Comparison of ENCODE assay signal across 10 cellular contexts in genomic region chr3:186976802-186977201, GRCh38. TPM values are rescaled to one million over a fixed set of nuclear protein-coding genes. Genes with fewer than 3 reads are reported as not detected.
DNase-seq lines count a peak whose midpoint lies in the region; TF ChIP-seq lines count a peak whose summit lies in the region.
"Had no signal": no experiment of that assay in that cellular context is flagged by ENCODE, and none has a peak within 500 bp of the region (broad histone marks: within the 10 kb centered on the region; RNA-seq: fewer than 3 reads in every experiment).

No MANE protein-coding gene starts in this region.

- POLR2A ChIA-PET in OCI-LY7 (lab: Charles Lee) = no interaction called here

- TF ChIP-seq CTCF in esophagus squamous epithelium (IDR thresholded peaks at IDR 0.05) (no peak), neural crest cell (conservative IDR thresholded peaks at IDR 0.05) (no peak), transverse colon (IDR thresholded peaks at IDR 0.05) (no peak), OCI-LY7 (conservative IDR thresholded peaks at IDR 0.05; ENCODE audit: low read length) (no peak)

- TF ChIP-seq POLR2A in esophagus squamous epithelium (IDR thresholded peaks at IDR 0.05) = no peak
- no peak for TF ChIP-seq POLR2A in transverse colon (IDR thresholded peaks at IDR 0.05)

- H3K4me2 ChIP-seq in OCI-LY7 (ENCODE audit: low read length) = no peak overlapping the region
- H3K4me2 ChIP-seq: A549 had no signal

- H3K4me3 Mint-ChIP-seq in neural crest cell = no peak overlapping the region

- intact Hi-C loops in esophagus squamous epithelium (cut with DNase I) (no loop called here), transverse colon (cut with DNase I; ENCODE audit: low total_unique reads) (no loop called here), OCI-LY7 (cut with micrococcal nuclease; ENCODE audit: unreplicated experiment) (no loop called here)

- H3K27ac ChIP-seq in esophagus squamous epithelium = peak overlapping the region; percentile 52 to 84 (median 73)
- H3K27ac ChIP-seq in transverse colon = peak overlapping the region in 3 of 4 donors; percentile 34 to 44 (median 41)
- H3K27ac ChIP-seq in OCI-LY7 (ENCODE audit: low read depth, low read length, poor library complexity, severe bottlenecking) = no peak overlapping the region
- H3K27ac ChIP-seq: A549 had no signal

- H3K4me3 ChIP-seq in esophagus squamous epithelium (peak overlapping the region in 1 of 4 donors; percentile 30), transverse colon (no peak overlapping the region), OCI-LY7 (ENCODE audit: low read depth, low read length, poor library complexity, severe bottlenecking) (no peak overlapping the region)
- H3K4me3 ChIP-seq: A549 had no signal

- H3K27me3 ChIP-seq in esophagus squamous epithelium (no peaks in the 10 kb centered on the region), transverse colon (no peaks in the 10 kb centered on the region)

- H3K79me2 ChIP-seq in OCI-LY7 (ENCODE audit: insufficient read depth, low read depth, low read length) = no peaks in the 10 kb centered on the region

- in situ Hi-C loops in transverse colon (cut with MboI; ENCODE audit: low pct_ligation_motif_present in 1 of 4, low pct_unique_long_range_greater_than_20kb in 1 of 4, low sequenced_read_pairs in 3 of 4) = no loop called here

- DNase-seq in NCI-H2171 treated with DMSO at 0.1 percent for 48 hours (lab: John Stamatoyannopoulos, UW) = peak; percentile 40
- DNase-seq in NCI-H2171 (lab: John Stamatoyannopoulos, UW) = no peak
- no peak for DNase-seq in esophagus squamous epithelium (lab: John Stamatoyannopoulos, UW)
- DNase-seq in neural crest cell (ENCODE audit: low read depth, low spot score) = no peak
- no peak for DNase-seq in transverse colon
- DNase-seq in OCI-LY7 (ENCODE audit: low spot score) = no peak
- no peak for DNase-seq in NCI-H748 (lab: John Stamatoyannopoulos, UW; ENCODE audit: unreplicated experiment)
- no peak for DNase-seq in NCI-H748 treated with DMSO at 0.1 percent for 48 hours (lab: John Stamatoyannopoulos, UW)
- DNase-seq: T-helper 9 cell had no signal

- peaks cover 19% of the 10 kb centered on the region for H3K36me3 Mint-ChIP-seq in neural crest cell (ENCODE audit: low read depth)

- H3K36me3 ChIP-seq in esophagus squamous epithelium (no peaks in the 10 kb centered on the region), transverse colon (no peaks in the 10 kb centered on the region), OCI-LY7 (ENCODE audit: insufficient read depth, low read length) (peaks cover 94% of the 10 kb centered on the region)

- H3K27ac Mint-ChIP-seq in neural crest cell (ENCODE audit: unreplicated experiment) = peak overlapping the region; percentile 81

- BruUV-seq in OCI-LY7 (replicated peaks; lab: Mats Ljungman, UMichigan) = no TSS peak

- no peaks in the 10 kb centered on the region for H3K9me3 ChIP-seq in esophagus squamous epithelium
- H3K9me3 ChIP-seq in transverse colon = no peaks in the 10 kb centered on the region
- no peaks in the 10 kb centered on the region for H3K9me3 ChIP-seq in OCI-LY7 (ENCODE audit: low read length)
- H3K9me3 ChIP-seq: A549 had no signal

- H4K20me1 ChIP-seq in OCI-LY7 (ENCODE audit: insufficient read depth, low read length) = no peaks in the 10 kb centered on the region

- H2AFZ ChIP-seq in OCI-LY7 (ENCODE audit: low read length) = no peak overlapping the region

- no peaks in the 10 kb centered on the region for H3K9me2 ChIP-seq in OCI-LY7 (ENCODE audit: insufficient read depth, low read length)

- peaks cover 29% of the 10 kb centered on the region for H3K4me1 Mint-ChIP-seq in neural crest cell

- CTCF ChIA-PET in OCI-LY7 (lab: Charles Lee; ENCODE audit: unreplicated experiment) = no interaction called here

- 33 to 42% methylated on average over 5 of the region's 5 CpGs for WGBS in esophagus squamous epithelium, 2 donors
- 58 to 71% methylated on average over 5 of the region's 5 CpGs for WGBS in transverse colon (ENCODE audit: low coverage in 1 of 2), 2 donors

- TF ChIP-seq EP300 in transverse colon (IDR thresholded peaks at IDR 0.05; ENCODE audit: low read depth) = no peak

- H3K9me3 Mint-ChIP-seq in neural crest cell = no peaks in the 10 kb centered on the region

- H3K27me3 Mint-ChIP-seq in neural crest cell (ENCODE audit: low read depth) = no peaks in the 10 kb centered on the region

- H3K4me1 ChIP-seq in esophagus squamous epithelium (peaks cover 0 to 33% (median 7%) of the 10 kb centered on the region in 3 donors), transverse colon (peaks cover 0 to 6% (median 0%) of the 10 kb centered on the region in 4 donors), OCI-LY7 (ENCODE audit: insufficient read depth, low read length, poor library complexity, severe bottlenecking) (peaks cover 12% of the 10 kb centered on the region)
- H3K4me1 ChIP-seq: A549 had no signal

RNA-seq across cellular contexts. Expression of gene ST6GAL1, which starts 46.5 kb away (rescaled TPM):
- total RNA-seq in esophagus squamous epithelium (10 to 100 TPM in 2 of 4 donors, 1 to 10 TPM in 2; 6.0 to 44.2 (median 15.2) TPM), neural crest cell (32.6 and 35.1 TPM in 2 replicates), transverse colon (10 to 100 TPM; 22.4 to 50.5 (median 31.2) TPM), OCI-LY7 (2022) (373 and 375 TPM in 2 replicates)
- 173 and 192 TPM in 2 replicates for total RNA-seq in OCI-LY7 (2014; rRNA removed; shearing (Covaris generic))
